Comparison of ENCODE assay signal across 10 cellular contexts in genomic region chr7:46291601-46292150, GRCh38.
DNase-seq lines count a peak whose midpoint lies in the region; ATAC-seq and TF ChIP-seq lines count a peak whose summit lies in the region.
"Had no signal": no experiment of that assay in that cellular context is flagged by ENCODE, and none has a peak within 500 bp of the region (broad histone marks: within the 10 kb centered on the region; RNA-seq: fewer than 3 reads in every experiment).

No MANE protein-coding gene starts in this region.

- H3K9me3 ChIP-seq in AG04450 (ENCODE audit: control insufficient read depth, insufficient read depth, low read length) (no peaks in the 10 kb centered on the region), PC-9 (ENCODE audit: insufficient read depth, low read depth) (no peaks in the 10 kb centered on the region; the same call in 1 of the 2 replicates), heart left ventricle (peaks cover 0 to 4% (median 0%) of the 10 kb centered on the region in 12 donors), Peyer's patch (no peaks in the 10 kb centered on the region)

- H3K27me3 ChIP-seq in AG04450 (ENCODE audit: control insufficient read depth, insufficient read depth, low read length) (no peaks in the 10 kb centered on the region), PC-9 (ENCODE audit: insufficient read depth, low read depth) (no peaks in the 10 kb centered on the region), heart left ventricle (no peaks in the 10 kb centered on the region), Peyer's patch (no peaks in the 10 kb centered on the region)
- H3K27me3 ChIP-seq: spleen had no signal

- H3K4me3 ChIP-seq in AG04450 (ENCODE audit: low read depth, low read length) = no peak overlapping the region
- H3K4me3 ChIP-seq in PC-9 = no peak overlapping the region
- H3K4me3 ChIP-seq in heart left ventricle = no peak overlapping the region
- no peak overlapping the region for H3K4me3 ChIP-seq in Peyer's patch
- H3K4me3 ChIP-seq: spleen had no signal

- no peak for TF ChIP-seq CTCF in AG04450 (IDR thresholded peaks at IDR 0.05; ENCODE audit: low read depth, low read length)
- no peak for TF ChIP-seq CTCF in PC-9 (conservative IDR thresholded peaks at IDR 0.05)
- no peak for TF ChIP-seq CTCF in heart left ventricle (IDR thresholded peaks at IDR 0.05)
- TF ChIP-seq CTCF in Peyer's patch (IDR thresholded peaks at IDR 0.05) = no peak

- POLR2A ChIA-PET in AG04450 (lab: Yijun Ruan, JAX) = no interaction called here
- POLR2A ChIA-PET in PC-9 (lab: Charles Lee; ENCODE audit: unreplicated experiment) = interaction anchor here (0.5 to 0.7 kb wide), 5 partner anchors 32 to 771 kb away, joined by 4 to 10 read pairs (median 5); no protein-coding TSS in a partner anchor

- H3K79me2 ChIP-seq in PC-9 (ENCODE audit: low read depth) = no peaks in the 10 kb centered on the region

- intact Hi-C loops in PC-9 (cut with micrococcal nuclease; ENCODE audit: unreplicated experiment) = loop anchor here (1.0 to 2.0 kb wide), 7 partner anchors 39 to 369 kb away; no protein-coding TSS in a partner anchor
- intact Hi-C loops in heart left ventricle (cut with DNase I) = no loop called here

- no peak for DNase-seq in AG04450 (ENCODE audit: low read depth, low spot score)
- DNase-seq in PC-9 = peak; percentile 26 to 88
- DNase-seq in heart left ventricle = no peak
- no peak for DNase-seq in SIG-M5 treated with dmso at 0.1 percent for 504 hours (lab: John Stamatoyannopoulos, UW; ENCODE audit: unreplicated experiment)
- no peak for DNase-seq in Peyer's patch
- no peak for DNase-seq in activated effector memory CD4-positive, alpha-beta T cell treated with anti-CD3 and anti-CD28 coated beads, Interleukin-2, amount 50 U/mL, for 16 hours
- DNase-seq: CD8-positive, alpha-beta T cell; spleen had no signal

- H2AFZ ChIP-seq in PC-9 = peak overlapping the region; percentile 56; the same call in 1 of the 2 replicates

- peak overlapping the region; percentile 46 for H3K4me2 ChIP-seq in PC-9

- peaks cover 15% of the 10 kb centered on the region; the same call in 1 of the 2 replicates for H3F3A ChIP-seq in PC-9 (ENCODE audit: insufficient read depth, low read depth)

- no peaks in the 10 kb centered on the region for H3K9me2 ChIP-seq in PC-9 (ENCODE audit: insufficient read depth)

- H3K36me3 ChIP-seq in PC-9 (ENCODE audit: low read depth) (no peaks in the 10 kb centered on the region), heart left ventricle (no peaks in the 10 kb centered on the region), Peyer's patch (no peaks in the 10 kb centered on the region)
- H3K36me3 ChIP-seq: spleen had no signal

- no peaks in the 10 kb centered on the region for H4K20me1 ChIP-seq in PC-9 (ENCODE audit: insufficient read depth)

- ATAC-seq in GM21390 (IDR thresholded peaks at IDR 0.05; ENCODE audit: unreplicated experiment) = peak; percentile 60
- peak; percentile 30 to 80 (median 62) for ATAC-seq in heart left ventricle
- no peak for ATAC-seq in GM21367 (IDR thresholded peaks at IDR 0.05; ENCODE audit: unreplicated experiment)
- ATAC-seq: CD8-positive, alpha-beta T cell had no signal

- H3K27ac ChIP-seq in AG04450 (ENCODE audit: low read depth, low read length) = peak overlapping the region; percentile 25
- peak overlapping the region; percentile 77 for H3K27ac ChIP-seq in PC-9
- H3K27ac ChIP-seq in heart left ventricle = peak overlapping the region in 5 of 12 donors; percentile 7 to 62 (median 23)
- no peak overlapping the region for H3K27ac ChIP-seq in Peyer's patch
- H3K27ac ChIP-seq: spleen had no signal

- TF ChIP-seq POLR2A in heart left ventricle (IDR thresholded peaks at IDR 0.05) (no peak), Peyer's patch (IDR thresholded peaks at IDR 0.05) (no peak)

- WGBS in heart left ventricle, 4 donors = 60 to 71% (median 67%) methylated on average over 4 of the region's 4 CpGs

- H3K4me1 ChIP-seq in PC-9 (replicated peaks; ENCODE audit: insufficient read depth) = peaks cover 30% of the 10 kb centered on the region
- peaks cover 0 to 16% (median 6%) of the 10 kb centered on the region in 12 donors for H3K4me1 ChIP-seq in heart left ventricle
- H3K4me1 ChIP-seq in Peyer's patch = no peaks in the 10 kb centered on the region
- H3K4me1 ChIP-seq: spleen had no signal

- no TSS peak for BruUV-seq in PC-9 (replicated peaks; lab: Mats Ljungman, UMichigan)

- CTCF ChIA-PET in AG04450 (lab: Charles Lee) (no interaction called here), PC-9 (lab: Charles Lee) (no interaction called here)

Comparison
In these comparisons a context has a peak if more than half of its experiments do, and no peak if none do; other contexts are left out.
1. DNase-seq: peak in PC-9 (2 of 2); none in AG04450 (single experiment), heart left ventricle (0 of 5), SIG-M5 treated with dmso at 0.1 percent for 504 hours (single experiment), Peyer's patch (0 of 3) and activated effector memory CD4-positive, alpha-beta T cell treated with anti-CD3 and anti-CD28 coated beads, Interleukin-2, amount 50 U/mL, for 16 hours (single experiment).
2. H3K27ac ChIP-seq: peak in AG04450 (single experiment) and PC-9 (single experiment); none in Peyer's patch (0 of 4).